In genomic region chr1:239239529-239239928, GRCh38 we compare ENCODE assay signal across 8 cellular contexts.
"Had no signal": no experiment of that assay in that cellular context is flagged by ENCODE, and none has a peak within 500 bp of the region (broad histone marks: within the 10 kb centered on the region; RNA-seq: fewer than 3 reads in every experiment).

No MANE protein-coding gene starts in this region.

- FAIRE-seq: G401.6, GM12878, GM12891, GM12892, GM18507, GM19239 had no signal

- H3K4me3 ChIP-seq: GM12878 had no signal

- DNase-seq: GDM1, GF-D8 had no signal

- ATAC-seq: GM12878 had no signal
